ENCODE assay signal across 27 cellular contexts in genomic region chr11:45335434-45335833, GRCh38. TPM values are rescaled to one million over a fixed set of nuclear protein-coding genes. Genes with fewer than 3 reads are reported as not detected.
DNase-seq lines count a peak whose midpoint lies in the region; ATAC-seq and TF ChIP-seq lines count a peak whose summit lies in the region.
"Had no signal": no experiment of that assay in that cellular context is flagged by ENCODE, and none has a peak within 500 bp of the region (broad histone marks: within the 10 kb centered on the region; RNA-seq: fewer than 3 reads in every experiment).

No MANE protein-coding gene starts in this region.

- POLR2A ChIA-PET in WTC11 (lab: Charles Lee) = no interaction called here

- no peaks in the 10 kb centered on the region for H3K9me3 ChIP-seq in neural progenitor cell (ENCODE audit: low read depth)
- no peaks in the 10 kb centered on the region for H3K9me3 ChIP-seq in tibial artery
- H3K9me3 ChIP-seq: Caco-2, MG63 had no signal

- H3K27ac Mint-ChIP-seq in activated CD8-positive, alpha-beta memory T cell treated with anti-CD3 and anti-CD28 coated beads, Interleukin-2, amount 10 ng/mL, durations not matched to agents 7 days and 5 days = no peak overlapping the region
- H3K27ac Mint-ChIP-seq in WTC11 (no peak overlapping the region), neural progenitor cell (no peak overlapping the region)
- H3K27ac Mint-ChIP-seq: B cell; CD8-positive, alpha-beta T cell; H9; HFFc6 had no signal

- H3F3A ChIP-seq in neural progenitor cell (ENCODE audit: low read depth) = peaks cover 2% of the 10 kb centered on the region

- H3K36me3 Mint-ChIP-seq in activated CD8-positive, alpha-beta memory T cell treated with anti-CD3 and anti-CD28 coated beads, Interleukin-2, amount 10 ng/mL, durations not matched to agents 7 days and 5 days = no peaks in the 10 kb centered on the region
- H3K36me3 Mint-ChIP-seq in WTC11 (no peaks in the 10 kb centered on the region), neural progenitor cell (no peaks in the 10 kb centered on the region)
- H3K36me3 Mint-ChIP-seq: CD8-positive, alpha-beta T cell had no signal

- DNase-seq in activated CD8-positive, alpha-beta memory T cell treated with anti-CD3 and anti-CD28 coated beads, Interleukin-2, amount 10 ng/mL, durations not matched to agents 7 days and 5 days = peak; percentile 38
- DNase-seq in activated CD8-positive, alpha-beta memory T cell treated with anti-CD3 and anti-CD28 coated beads, Interleukin-2, amount 50 U/mL, for 48 hours = no peak
- DNase-seq in WTC11 (ENCODE audit: low spot score) (no peak), neural progenitor cell (ENCODE audit: low spot score) (no peak), kidney tubule cell (ENCODE audit: low spot score) (no peak), tibial artery (no peak)
- DNase-seq: Caco-2; CD8-positive, alpha-beta T cell; DND-41; GM23248; H9; HFFc6; Kasumi-1; MG63; NCI-H1105 treated with DMSO at 0.1 percent for 48 hours; NCI-H146; NCI-H1930; NCI-H446; NCI-H526; SHP77 had no signal

- peak overlapping the region; percentile 59 for H2AFZ ChIP-seq in neural progenitor cell (replicated peaks)
- H2AFZ ChIP-seq: GM23248 had no signal

- no peaks in the 10 kb centered on the region for H3K79me2 ChIP-seq in neural progenitor cell (ENCODE audit: low read depth)

- H3K9ac ChIP-seq in neural progenitor cell = no peak overlapping the region
- H3K9ac ChIP-seq: GM23248 had no signal

- H3K4me3 Mint-ChIP-seq in activated CD8-positive, alpha-beta memory T cell treated with anti-CD3 and anti-CD28 coated beads, Interleukin-2, amount 10 ng/mL, durations not matched to agents 7 days and 5 days = no peak overlapping the region
- no peak overlapping the region for H3K4me3 Mint-ChIP-seq in WTC11
- H3K4me3 Mint-ChIP-seq in neural progenitor cell = no peak overlapping the region
- H3K4me3 Mint-ChIP-seq: B cell; CD8-positive, alpha-beta T cell; H9; HFFc6 had no signal

- no peaks in the 10 kb centered on the region for H4K20me1 ChIP-seq in neural progenitor cell (ENCODE audit: low read depth)

- H3K27me3 Mint-ChIP-seq in activated CD8-positive, alpha-beta memory T cell treated with anti-CD3 and anti-CD28 coated beads, Interleukin-2, amount 10 ng/mL, durations not matched to agents 7 days and 5 days = peaks cover 11% of the 10 kb centered on the region
- peaks cover 18% of the 10 kb centered on the region for H3K27me3 Mint-ChIP-seq in WTC11 (ENCODE audit: low read depth)
- H3K27me3 Mint-ChIP-seq in neural progenitor cell (ENCODE audit: insufficient read depth, low read depth) = peaks cover 7% of the 10 kb centered on the region

- H3K4me3 ChIP-seq in neural progenitor cell (no peak overlapping the region), tibial artery (no peak overlapping the region)
- H3K4me3 ChIP-seq: GM23248, K562, MG63 had no signal

- H3K36me3 ChIP-seq in neural progenitor cell (no peaks in the 10 kb centered on the region), tibial artery (no peaks in the 10 kb centered on the region)
- H3K36me3 ChIP-seq: MG63 had no signal

- CTCF ChIA-PET in activated CD8-positive, alpha-beta memory T cell treated with anti-CD3 and anti-CD28 coated beads, Interleukin-2, amount 10 ng/mL, durations not matched to agents 7 days and 5 days (lab: Charles Lee) = interaction anchor here (1.2 to 1.7 kb wide), 2 partner anchors 25 to 225 kb away, joined by 3 to 4 read pairs; no protein-coding TSS in a partner anchor
- CTCF ChIA-PET in WTC11 (lab: Charles Lee) = interaction anchor here (0.7 to 1.1 kb wide), 3 partner anchors 83 to 436 kb away, joined by 3 to 4 read pairs (median 3); no protein-coding TSS in a partner anchor

- H3K27ac ChIP-seq in neural progenitor cell (no peak overlapping the region), tibial artery (no peak overlapping the region)
- H3K27ac ChIP-seq: 22Rv1, C4-2B, GM23248, RWPE1 had no signal

- peaks cover 2% of the 10 kb centered on the region for H3K4me1 ChIP-seq in neural progenitor cell
- peaks cover 0 to 29% (median 10%) of the 10 kb centered on the region in 4 donors for H3K4me1 ChIP-seq in tibial artery
- H3K4me1 ChIP-seq: Caco-2 had no signal

- H3K27me3 ChIP-seq in neural progenitor cell (peaks cover 8% of the 10 kb centered on the region), tibial artery (no peaks in the 10 kb centered on the region)

- no peak overlapping the region for H3K4me2 ChIP-seq in neural progenitor cell

- peaks cover 8% of the 10 kb centered on the region for H3K4me1 Mint-ChIP-seq in activated CD8-positive, alpha-beta memory T cell treated with anti-CD3 and anti-CD28 coated beads, Interleukin-2, amount 10 ng/mL, durations not matched to agents 7 days and 5 days
- peaks cover 20% of the 10 kb centered on the region for H3K4me1 Mint-ChIP-seq in WTC11
- peaks cover 15% of the 10 kb centered on the region for H3K4me1 Mint-ChIP-seq in neural progenitor cell

- no peak for ATAC-seq in activated CD8-positive, alpha-beta memory T cell treated with anti-CD3 and anti-CD28 coated beads, Interleukin-2, amount 10 ng/mL, durations not matched to agents 7 days and 5 days
- ATAC-seq in WTC11 (0 out of 2 replicates have a peak, but pooled peaks have one; percentile 8), GM21381 (IDR thresholded peaks at IDR 0.05; ENCODE audit: unreplicated experiment) (no peak)
- ATAC-seq: CD8-positive, alpha-beta T cell; K562; Panc1 had no signal

- intact Hi-C loops in tibial artery (cut with DNase I; ENCODE audit: low total_unique reads) = loop anchor here (10.0 kb wide), 1 partner anchor 391 kb away; no protein-coding TSS in a partner anchor

- no peaks in the 10 kb centered on the region for H3K9me3 Mint-ChIP-seq in activated CD8-positive, alpha-beta memory T cell treated with anti-CD3 and anti-CD28 coated beads, Interleukin-2, amount 10 ng/mL, durations not matched to agents 7 days and 5 days (ENCODE audit: low read depth)
- no peaks in the 10 kb centered on the region for H3K9me3 Mint-ChIP-seq in WTC11
- H3K9me3 Mint-ChIP-seq in neural progenitor cell = no peaks in the 10 kb centered on the region
- H3K9me3 Mint-ChIP-seq: CD8-positive, alpha-beta T cell; H9; HFFc6 had no signal

- TF ChIP-seq CTCF in WTC11 (IDR thresholded peaks at IDR 0.05) = no peak
- TF ChIP-seq CTCF in neural progenitor cell (IDR thresholded peaks at IDR 0.05) = no peak
- no peak for TF ChIP-seq CTCF in tibial artery (IDR thresholded peaks at IDR 0.05)

TF ChIP-seq in WTC11, 78 proteins besides CTCF, POLR2A, EP300 and RAD21 (continues in another document):
- TF ChIP-seq ZNF425 (CRISPR knock-in tag; conservative IDR thresholded peaks at IDR 0.05) = no peak
- no peak for TF ChIP-seq FOXK1 (CRISPR knock-in tag; IDR thresholded peaks at IDR 0.05)
- TF ChIP-seq CBFB (CRISPR knock-in tag; IDR thresholded peaks at IDR 0.05; ENCODE audit: low read depth) = no peak
- TF ChIP-seq ATF6 (CRISPR knock-in tag; IDR thresholded peaks at IDR 0.05) = no peak
- TF ChIP-seq ETV6 (CRISPR knock-in tag; IDR thresholded peaks at IDR 0.05) = no peak
- no peak for TF ChIP-seq ZNF512 (CRISPR knock-in tag; IDR thresholded peaks at IDR 0.05; ENCODE audit: borderline replicate concordance)
- no peak for TF ChIP-seq NFYB (CRISPR knock-in tag; conservative IDR thresholded peaks at IDR 0.05; ENCODE audit: low read depth)
- TF ChIP-seq GRHL2 (CRISPR knock-in tag; IDR thresholded peaks at IDR 0.05; ENCODE audit: insufficient replicate concordance, severe bottlenecking) = no peak

RNA-seq across cellular contexts. Expression of gene SYT13, which starts 49.3 kb away (rescaled TPM):
- not detected for total RNA-seq in activated CD8-positive, alpha-beta memory T cell treated with anti-CD3 and anti-CD28 coated beads, Interleukin-2, amount 10 ng/mL, durations not matched to agents 7 days and 5 days
- 10.8 to 15.1 TPM (median 12.0 TPM) in 3 replicates for total RNA-seq in WTC11 (2021)
- 8.6 and 9.0 TPM in 2 replicates for total RNA-seq in neural progenitor cell (ENCODE audit: low replicate concordance)
- total RNA-seq: B cell; CD8-positive, alpha-beta T cell; GM23248; HFFc6 had no signal
